In the genomic region with DNA sequence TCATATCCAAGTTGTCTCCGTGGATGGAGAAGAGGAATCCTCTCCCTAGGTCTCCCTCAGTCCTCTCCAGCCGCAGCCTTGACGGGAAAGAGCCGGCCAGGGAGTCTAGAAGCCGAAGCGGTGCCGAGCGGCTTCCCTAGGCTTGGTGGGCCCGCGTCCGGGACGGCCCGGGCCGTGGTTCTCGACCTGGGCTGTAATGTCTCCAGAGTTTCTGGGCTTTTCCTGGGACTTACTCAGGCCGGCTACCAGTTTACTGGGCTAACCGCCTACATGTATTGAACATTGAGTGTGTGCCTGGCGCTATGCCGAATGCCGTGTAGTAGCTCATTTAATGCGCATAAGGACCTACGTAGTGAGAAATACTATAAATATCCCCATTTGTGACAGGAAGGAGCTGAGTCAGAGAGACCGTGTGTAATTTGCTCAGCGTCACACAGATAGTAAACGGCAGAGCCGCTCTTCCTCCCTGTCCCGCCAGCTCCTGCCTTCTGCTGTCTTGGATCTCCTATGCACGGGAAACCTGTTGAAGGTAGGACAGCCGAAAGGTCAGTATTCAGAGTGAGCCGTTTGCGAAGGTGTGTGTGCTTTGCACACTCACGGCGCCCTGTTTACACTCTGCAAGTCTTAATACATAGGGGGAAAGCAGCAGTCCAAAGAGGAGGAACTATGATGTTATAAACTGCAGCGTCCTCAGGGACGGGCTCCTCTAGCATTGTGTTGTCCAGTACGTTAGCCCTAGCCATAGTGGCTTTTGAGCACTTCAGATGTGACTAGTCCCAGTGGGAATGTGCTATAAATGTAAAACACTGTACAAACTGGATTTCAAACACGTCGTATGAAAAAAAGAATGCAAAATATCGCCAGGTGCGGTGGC, we compare ENCODE assay signal across 1 cellular context.
TF ChIP-seq lines count a peak whose summit lies in the region.

No MANE protein-coding gene starts in this region.

TF ChIP-seq in GM12878, 131 proteins besides CTCF, POLR2A, EP300 and RAD21 (continued from another document and continues in another):
- TF ChIP-seq, protein P1, sequence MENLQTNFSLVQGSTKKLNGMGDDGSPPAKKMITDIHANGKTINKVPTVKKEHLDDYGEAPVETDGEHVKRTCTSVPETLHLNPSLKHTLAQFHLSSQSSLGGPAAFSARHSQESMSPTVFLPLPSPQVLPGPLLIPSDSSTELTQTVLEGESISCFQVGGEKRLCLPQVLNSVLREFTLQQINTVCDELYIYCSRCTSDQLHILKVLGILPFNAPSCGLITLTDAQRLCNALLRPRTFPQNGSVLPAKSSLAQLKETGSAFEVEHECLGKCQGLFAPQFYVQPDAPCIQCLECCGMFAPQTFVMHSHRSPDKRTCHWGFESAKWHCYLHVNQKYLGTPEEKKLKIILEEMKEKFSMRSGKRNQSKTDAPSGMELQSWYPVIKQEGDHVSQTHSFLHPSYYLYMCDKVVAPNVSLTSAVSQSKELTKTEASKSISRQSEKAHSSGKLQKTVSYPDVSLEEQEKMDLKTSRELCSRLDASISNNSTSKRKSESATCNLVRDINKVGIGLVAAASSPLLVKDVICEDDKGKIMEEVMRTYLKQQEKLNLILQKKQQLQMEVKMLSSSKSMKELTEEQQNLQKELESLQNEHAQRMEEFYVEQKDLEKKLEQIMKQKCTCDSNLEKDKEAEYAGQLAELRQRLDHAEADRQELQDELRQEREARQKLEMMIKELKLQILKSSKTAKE (IDR thresholded peaks at IDR 0.05; ENCODE audit: low read depth, poor library complexity, severe bottlenecking), result no peak
- TF ChIP-seq RELA (IDR thresholded peaks at IDR 0.05; ENCODE audit: borderline replicate concordance, partially characterized antibody) (no peak), NFXL1 (IDR thresholded peaks at IDR 0.05; ENCODE audit: borderline replicate concordance) (no peak), FOS (IDR thresholded peaks at IDR 0.05; ENCODE audit: borderline replicate concordance, extremely low read depth, insufficient read length) (no peak), ZNF622 (IDR thresholded peaks at IDR 0.05) (no peak), HCFC1 (IDR thresholded peaks at IDR 0.05; ENCODE audit: low read length) (no peak), FOXM1 (IDR thresholded peaks at IDR 0.05; ENCODE audit: low read depth, low read length) (no peak), IKZF2 (IDR thresholded peaks at IDR 0.05) (peak; percentile 38 to 49; a peak in 3 of 4 replicates), ZBED1 (IDR thresholded peaks at IDR 0.05; ENCODE audit: borderline replicate concordance) (no peak), NFIC (IDR thresholded peaks at IDR 0.05; ENCODE audit: low read depth, low read length) (no peak), PML (IDR thresholded peaks at IDR 0.05; ENCODE audit: low read length) (no peak), GATAD2B (conservative IDR thresholded peaks at IDR 0.05; ENCODE audit: low read depth) (0 out of 2 replicates have a peak, but pooled peaks have one; percentile 41), ZNF592 (IDR thresholded peaks at IDR 0.05) (no peak), SMAD5 (IDR thresholded peaks at IDR 0.05; ENCODE audit: low read depth) (no peak), MYC (IDR thresholded peaks at IDR 0.05; ENCODE audit: insufficient read depth, insufficient read length, insufficient replicate concordance, low read length, severe bottlenecking) (no peak), CBFB (IDR thresholded peaks at IDR 0.05; ENCODE audit: low read depth) (0 out of 2 replicates have a peak, but pooled peaks have one; percentile 49), CHD2 (IDR thresholded peaks at IDR 0.05; ENCODE audit: borderline replicate concordance, low read depth, low read length) (no peak; the same call in 1 of the 2 replicates), RB1 (IDR thresholded peaks at IDR 0.05; ENCODE audit: borderline replicate concordance) (no peak), MTA2 (IDR thresholded peaks at IDR 0.05; ENCODE audit: low read depth) (0 out of 2 replicates have a peak, but pooled peaks have one; percentile 24), PAX5 (IDR thresholded peaks at IDR 0.05; ENCODE audit: borderline replicate concordance, low read depth, low read length) (no peak), PAX8 (IDR thresholded peaks at IDR 0.05) (no peak), CEBPB (IDR thresholded peaks at IDR 0.05; ENCODE audit: borderline replicate concordance in 1 of 2, low read depth in 2 of 2, low read length in 2 of 2) (no peak), USF2 (IDR thresholded peaks at IDR 0.05; ENCODE audit: borderline replicate concordance, low read depth, low read length) (no peak), ATF7 (IDR thresholded peaks at IDR 0.05; ENCODE audit: low read depth) (peak; percentile 64; the same call in 1 of the 2 replicates), YBX1 (IDR thresholded peaks at IDR 0.05) (no peak), MEF2A (IDR thresholded peaks at IDR 0.05; ENCODE audit: insufficient read depth, low read depth, low read length) (peak; percentile 84), NR2F1 (conservative IDR thresholded peaks at IDR 0.05) (no peak), BACH1 (IDR thresholded peaks at IDR 0.05; ENCODE audit: borderline replicate concordance) (no peak), SRF (IDR thresholded peaks at IDR 0.05; ENCODE audit: low read depth in 2 of 2, low read length in 2 of 2) (no peak), CHD4 (IDR thresholded peaks at IDR 0.05) (no peak), FOXK2 (IDR thresholded peaks at IDR 0.05) (no peak), ZBTB11 (CRISPR knock-in tag; IDR thresholded peaks at IDR 0.05) (no peak)
- TF ChIP-seq, protein P2, sequence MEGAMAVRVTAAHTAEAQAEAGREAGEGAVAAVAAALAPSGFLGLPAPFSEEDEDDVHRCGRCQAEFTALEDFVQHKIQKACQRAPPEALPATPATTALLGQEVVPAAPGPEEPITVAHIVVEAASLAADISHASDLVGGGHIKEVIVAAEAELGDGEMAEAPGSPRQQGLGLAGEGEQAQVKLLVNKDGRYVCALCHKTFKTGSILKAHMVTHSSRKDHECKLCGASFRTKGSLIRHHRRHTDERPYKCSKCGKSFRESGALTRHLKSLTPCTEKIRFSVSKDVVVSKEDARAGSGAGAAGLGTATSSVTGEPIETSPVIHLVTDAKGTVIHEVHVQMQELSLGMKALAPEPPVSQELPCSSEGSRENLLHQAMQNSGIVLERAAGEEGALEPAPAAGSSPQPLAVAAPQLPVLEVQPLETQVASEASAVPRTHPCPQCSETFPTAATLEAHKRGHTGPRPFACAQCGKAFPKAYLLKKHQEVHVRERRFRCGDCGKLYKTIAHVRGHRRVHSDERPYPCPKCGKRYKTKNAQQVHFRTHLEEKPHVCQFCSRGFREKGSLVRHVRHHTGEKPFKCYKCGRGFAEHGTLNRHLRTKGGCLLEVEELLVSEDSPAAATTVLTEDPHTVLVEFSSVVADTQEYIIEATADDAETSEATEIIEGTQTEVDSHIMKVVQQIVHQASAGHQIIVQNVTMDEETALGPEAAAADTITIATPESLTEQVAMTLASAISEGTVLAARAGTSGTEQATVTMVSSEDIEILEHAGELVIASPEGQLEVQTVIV (IDR thresholded peaks at IDR 0.05; ENCODE audit: borderline replicate concordance, partially characterized antibody), result no peak
- TF ChIP-seq, protein P3, sequence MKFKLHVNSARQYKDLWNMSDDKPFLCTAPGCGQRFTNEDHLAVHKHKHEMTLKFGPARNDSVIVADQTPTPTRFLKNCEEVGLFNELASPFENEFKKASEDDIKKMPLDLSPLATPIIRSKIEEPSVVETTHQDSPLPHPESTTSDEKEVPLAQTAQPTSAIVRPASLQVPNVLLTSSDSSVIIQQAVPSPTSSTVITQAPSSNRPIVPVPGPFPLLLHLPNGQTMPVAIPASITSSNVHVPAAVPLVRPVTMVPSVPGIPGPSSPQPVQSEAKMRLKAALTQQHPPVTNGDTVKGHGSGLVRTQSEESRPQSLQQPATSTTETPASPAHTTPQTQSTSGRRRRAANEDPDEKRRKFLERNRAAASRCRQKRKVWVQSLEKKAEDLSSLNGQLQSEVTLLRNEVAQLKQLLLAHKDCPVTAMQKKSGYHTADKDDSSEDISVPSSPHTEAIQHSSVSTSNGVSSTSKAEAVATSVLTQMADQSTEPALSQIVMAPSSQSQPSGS (IDR thresholded peaks at IDR 0.05; ENCODE audit: low read length), result 0 out of 2 replicates have a peak, but pooled peaks have one; percentile 38
- TF ChIP-seq, protein P4, sequence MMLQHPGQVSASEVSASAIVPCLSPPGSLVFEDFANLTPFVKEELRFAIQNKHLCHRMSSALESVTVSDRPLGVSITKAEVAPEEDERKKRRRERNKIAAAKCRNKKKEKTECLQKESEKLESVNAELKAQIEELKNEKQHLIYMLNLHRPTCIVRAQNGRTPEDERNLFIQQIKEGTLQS (IDR thresholded peaks at IDR 0.05; ENCODE audit: borderline replicate concordance, extremely low read depth, low read depth, low read length), result no peak
- TF ChIP-seq, protein P5, sequence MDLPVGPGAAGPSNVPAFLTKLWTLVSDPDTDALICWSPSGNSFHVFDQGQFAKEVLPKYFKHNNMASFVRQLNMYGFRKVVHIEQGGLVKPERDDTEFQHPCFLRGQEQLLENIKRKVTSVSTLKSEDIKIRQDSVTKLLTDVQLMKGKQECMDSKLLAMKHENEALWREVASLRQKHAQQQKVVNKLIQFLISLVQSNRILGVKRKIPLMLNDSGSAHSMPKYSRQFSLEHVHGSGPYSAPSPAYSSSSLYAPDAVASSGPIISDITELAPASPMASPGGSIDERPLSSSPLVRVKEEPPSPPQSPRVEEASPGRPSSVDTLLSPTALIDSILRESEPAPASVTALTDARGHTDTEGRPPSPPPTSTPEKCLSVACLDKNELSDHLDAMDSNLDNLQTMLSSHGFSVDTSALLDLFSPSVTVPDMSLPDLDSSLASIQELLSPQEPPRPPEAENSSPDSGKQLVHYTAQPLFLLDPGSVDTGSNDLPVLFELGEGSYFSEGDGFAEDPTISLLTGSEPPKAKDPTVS (IDR thresholded peaks at IDR 0.05; ENCODE audit: low read depth, low read length), result no peak
- TF ChIP-seq, protein P6, sequence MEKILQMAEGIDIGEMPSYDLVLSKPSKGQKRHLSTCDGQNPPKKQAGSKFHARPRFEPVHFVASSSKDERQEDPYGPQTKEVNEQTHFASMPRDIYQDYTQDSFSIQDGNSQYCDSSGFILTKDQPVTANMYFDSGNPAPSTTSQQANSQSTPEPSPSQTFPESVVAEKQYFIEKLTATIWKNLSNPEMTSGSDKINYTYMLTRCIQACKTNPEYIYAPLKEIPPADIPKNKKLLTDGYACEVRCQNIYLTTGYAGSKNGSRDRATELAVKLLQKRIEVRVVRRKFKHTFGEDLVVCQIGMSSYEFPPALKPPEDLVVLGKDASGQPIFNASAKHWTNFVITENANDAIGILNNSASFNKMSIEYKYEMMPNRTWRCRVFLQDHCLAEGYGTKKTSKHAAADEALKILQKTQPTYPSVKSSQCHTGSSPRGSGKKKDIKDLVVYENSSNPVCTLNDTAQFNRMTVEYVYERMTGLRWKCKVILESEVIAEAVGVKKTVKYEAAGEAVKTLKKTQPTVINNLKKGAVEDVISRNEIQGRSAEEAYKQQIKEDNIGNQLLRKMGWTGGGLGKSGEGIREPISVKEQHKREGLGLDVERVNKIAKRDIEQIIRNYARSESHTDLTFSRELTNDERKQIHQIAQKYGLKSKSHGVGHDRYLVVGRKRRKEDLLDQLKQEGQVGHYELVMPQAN (conservative IDR thresholded peaks at IDR 0.05), result peak; percentile 65; the same call in 1 of the 2 replicates
